Comparison of ENCODE assay signal across 14 cellular contexts in genomic region chr3:188299068-188299467, GRCh38.
A peak's percentile ranks its signal among the peaks of the same experiment; 100 is the strongest.
DNase-seq lines count a peak whose midpoint lies in the region; ATAC-seq and TF ChIP-seq lines count a peak whose summit lies in the region.
"Had no signal": no experiment of that assay in that cellular context is flagged by ENCODE, and none has a peak within 500 bp of the region (broad histone marks: within the 10 kb centered on the region; RNA-seq: fewer than 3 reads in every experiment).

No MANE protein-coding gene starts in this region.

- ATAC-seq in left colon = no peak
- ATAC-seq in HG03097 (IDR thresholded peaks at IDR 0.05; ENCODE audit: low FRiP score, unreplicated experiment) = no peak

- H3K4me1 Mint-ChIP-seq in CD14-positive monocyte = peaks cover 56% of the 10 kb centered on the region
- H3K4me1 Mint-ChIP-seq in activated naive CD8-positive, alpha-beta T cell treated with anti-CD3 and anti-CD28 coated beads for 36 hours = peaks cover 48% of the 10 kb centered on the region

- no peak overlapping the region for H4K91ac ChIP-seq in neuronal stem cell (ENCODE audit: low read depth, low read length, poor library complexity)

- H2AFZ ChIP-seq in OCI-LY3 (ENCODE audit: low read depth, low read length) (peak overlapping the region; percentile 33), neuronal stem cell (ENCODE audit: low read length) (no peak overlapping the region)

- H3K4me3 ChIP-seq in OCI-LY3 (ENCODE audit: low read length) (peak overlapping the region; percentile 67), neuronal stem cell (ENCODE audit: low read length in 2 of 2) (no peak overlapping the region)
- H3K4me3 ChIP-seq: lung, SK-N-MC had no signal

- intact Hi-C loops in CD14-positive monocyte (cut with micrococcal nuclease) (loop anchor here (5.0 to 10.0 kb wide), 5 partner anchors 133 to 653 kb away; partner anchors contain the start of gene BCL6 (in 1 of the 2)), left colon (cut with DNase I, micrococcal nuclease) (no loop called here)

- H3K36me3 Mint-ChIP-seq in CD14-positive monocyte = peaks cover 14 to 29% of the 10 kb centered on the region in 2 donors
- peaks cover 24% of the 10 kb centered on the region for H3K36me3 Mint-ChIP-seq in activated naive CD8-positive, alpha-beta T cell treated with anti-CD3 and anti-CD28 coated beads for 36 hours

- no peak overlapping the region for H3K18ac ChIP-seq in neuronal stem cell (ENCODE audit: low read length)

- no CpG with 5 or more reads among the region's 11 CpGs for WGBS in neuronal stem cell (ENCODE audit: extremely low coverage in 2 of 2, insufficient read length in 2 of 2, insufficient replicate concordance in 1 of 2), 2 donors

- no peaks in the 10 kb centered on the region for H3K27me3 Mint-ChIP-seq in CD14-positive monocyte (ENCODE audit: low read depth in 3 of 3)
- H3K27me3 Mint-ChIP-seq in activated naive CD8-positive, alpha-beta T cell treated with anti-CD3 and anti-CD28 coated beads for 36 hours = no peaks in the 10 kb centered on the region

- no peak overlapping the region for H2BK120ac ChIP-seq in neuronal stem cell (ENCODE audit: low read depth, low read length)

- H3K4me3 Mint-ChIP-seq in CD14-positive monocyte = peak overlapping the region in 1 of 2 donors; percentile 12
- H3K4me3 Mint-ChIP-seq in activated naive CD8-positive, alpha-beta T cell treated with anti-CD3 and anti-CD28 coated beads for 36 hours = no peak overlapping the region
- H3K4me3 Mint-ChIP-seq: HFFc6 had no signal

- no peak overlapping the region for H3K23ac ChIP-seq in neuronal stem cell (ENCODE audit: low read depth, low read length, poor library complexity)

- H2BK12ac ChIP-seq in neuronal stem cell (ENCODE audit: low read length) = no peak overlapping the region

- H2AK5ac ChIP-seq in neuronal stem cell (ENCODE audit: low read depth, low read length) = no peak overlapping the region

- H3K79me1 ChIP-seq in neuronal stem cell (ENCODE audit: low read depth, low read length) = peaks cover 2% of the 10 kb centered on the region

- peak overlapping the region; percentile 88 for H3K4me2 ChIP-seq in OCI-LY3 (ENCODE audit: low read length)
- no peak overlapping the region for H3K4me2 ChIP-seq in neuronal stem cell (ENCODE audit: insufficient read depth, low read length, poor library complexity, severe bottlenecking)

- no peaks in the 10 kb centered on the region for H4K20me1 ChIP-seq in OCI-LY3 (ENCODE audit: insufficient read depth, low read length)

- H3K4me1 ChIP-seq in OCI-LY3 (ENCODE audit: low read length) = peaks cover 70% of the 10 kb centered on the region
- H3K4me1 ChIP-seq in neuronal stem cell (ENCODE audit: control insufficient read depth in 2 of 2, insufficient read depth in 1 of 2, low read depth in 1 of 2, low read length in 2 of 2) = peaks cover 21 to 26% of the 10 kb centered on the region in 2 donors

- H4K8ac ChIP-seq in neuronal stem cell (ENCODE audit: low read depth, low read length) = no peak overlapping the region

- no peak for TF ChIP-seq CTCF in CD14-positive monocyte (IDR thresholded peaks at IDR 0.05)
- TF ChIP-seq CTCF in OCI-LY3 (IDR thresholded peaks at IDR 0.05; ENCODE audit: low read depth, low read length) = no peak

- H3K9ac ChIP-seq in OCI-LY3 (ENCODE audit: low read length) (peak overlapping the region; percentile 50), neuronal stem cell (ENCODE audit: low read depth, low read length, poor library complexity) (no peak overlapping the region)

- no peaks in the 10 kb centered on the region for H3K36me3 ChIP-seq in OCI-LY3 (replicated peaks; ENCODE audit: low read depth, low read length)
- H3K36me3 ChIP-seq in neuronal stem cell (replicated peaks in 1 of 2; ENCODE audit: control insufficient read depth in 2 of 2, insufficient read depth in 2 of 2, low read length in 2 of 2) = no peaks in the 10 kb centered on the region

- H3K27me3 ChIP-seq in OCI-LY3 (ENCODE audit: low read depth, low read length) = no peaks in the 10 kb centered on the region
- no peaks in the 10 kb centered on the region for H3K27me3 ChIP-seq in neuronal stem cell (ENCODE audit: control insufficient read depth in 3 of 3, insufficient read depth in 3 of 3, low read depth in 1 of 3, low read length in 3 of 3)

- H2BK15ac ChIP-seq in neuronal stem cell (ENCODE audit: low read length) = no peak overlapping the region

- no peaks in the 10 kb centered on the region for H3K9me3 Mint-ChIP-seq in CD14-positive monocyte
- peaks cover 3% of the 10 kb centered on the region for H3K9me3 Mint-ChIP-seq in activated naive CD8-positive, alpha-beta T cell treated with anti-CD3 and anti-CD28 coated beads for 36 hours
- H3K9me3 Mint-ChIP-seq: HFFc6 had no signal

- peak overlapping the region; percentile 37 for H3K27ac ChIP-seq in OCI-LY3 (ENCODE audit: low read length)
- H3K27ac ChIP-seq in neuronal stem cell (replicated peaks; ENCODE audit: low read length) = peak overlapping the region; percentile 15
- H3K27ac ChIP-seq: C4-2B, SK-N-MC had no signal

- no peaks in the 10 kb centered on the region for H3K79me2 ChIP-seq in OCI-LY3 (ENCODE audit: low read length)

- no peak overlapping the region for H3K14ac ChIP-seq in neuronal stem cell (ENCODE audit: low read length)

- no peak for DNase-seq in CD14-positive monocyte (ENCODE audit: low spot score)
- peak; percentile 9 for DNase-seq in activated naive CD8-positive, alpha-beta T cell treated with anti-CD3 and anti-CD28 coated beads for 36 hours
- DNase-seq in neuronal stem cell (ENCODE audit: low spot score) = no peak
- no peak for DNase-seq in NCI-H526 treated with DMSO at 0.1 percent for 48 hours (lab: John Stamatoyannopoulos, UW)
- no peak for DNase-seq in left colon
- no peak for DNase-seq in Ammon's horn (ENCODE audit: low spot score)
- DNase-seq: HFFc6, NCI-H1105 treated with DMSO at 0.1 percent for 48 hours, NCI-H774 had no signal

- no peak overlapping the region for H2BK5ac ChIP-seq in neuronal stem cell (ENCODE audit: low read length)

- peak overlapping the region; percentile 81 to 92 (median 85) for H3K27ac Mint-ChIP-seq in CD14-positive monocyte
- H3K27ac Mint-ChIP-seq in activated naive CD8-positive, alpha-beta T cell treated with anti-CD3 and anti-CD28 coated beads for 36 hours = peak overlapping the region; percentile 13
- H3K27ac Mint-ChIP-seq: HFFc6 had no signal

- H3K4ac ChIP-seq in neuronal stem cell (ENCODE audit: low read length) = no peak overlapping the region

- H3K9me3 ChIP-seq in OCI-LY3 (ENCODE audit: insufficient read depth, low read length) (no peaks in the 10 kb centered on the region), neuronal stem cell (replicated peaks in 1 of 2; ENCODE audit: control insufficient read depth in 2 of 2, insufficient read depth in 1 of 2, low read depth in 1 of 2, low read length in 2 of 2) (no peaks in the 10 kb centered on the region)

Comparison
In these comparisons a context has a peak if more than half of its experiments do, and no peak if none do; other contexts are left out.
1. intact Hi-C loops: an anchor here in CD14-positive monocyte (5.0 to 10.0 kb wide); none called in left colon.